Comparison of ENCODE assay signal across 1 cellular context in genomic region chr19:12481781-12482504, GRCh38.
TF ChIP-seq lines count a peak whose summit lies in the region.

No MANE protein-coding gene starts in this region.

TF ChIP-seq in GM23338, 12 proteins besides CTCF, POLR2A, EP300 and RAD21 (continued from another document):
- no peak for TF ChIP-seq ZNF462 (CRISPR knock-in tag; IDR thresholded peaks at IDR 0.05)
